ENCODE assay signal across 19 cellular contexts in genomic region chr10:662686-663465, GRCh38. TPM values are rescaled to one million over a fixed set of nuclear protein-coding genes. Genes with fewer than 3 reads are reported as not detected.
DNase-seq lines count a peak whose midpoint lies in the region; ATAC-seq and TF ChIP-seq lines count a peak whose summit lies in the region.
"Had no signal": no experiment of that assay in that cellular context is flagged by ENCODE, and none has a peak within 500 bp of the region (broad histone marks: within the 10 kb centered on the region; RNA-seq: fewer than 3 reads in every experiment).

No MANE protein-coding gene starts in this region.

- H3K4me1 Mint-ChIP-seq in progenitor cell of endocrine pancreas (ENCODE audit: low read depth), result peaks cover 35% of the 10 kb centered on the region
- H3K4me1 Mint-ChIP-seq in stimulated activated effector memory CD8-positive, alpha-beta T cell treated with anti-CD3 and anti-CD28 coated beads, Interleukin-12 subunit alpha, Interleukin-12 subunit beta, amount 100 ng/mL, for 72 hours, result peaks cover 12% of the 10 kb centered on the region

- no peak overlapping the region for H2AFZ ChIP-seq in PC-9

- CTCF ChIA-PET in PC-9 (lab: Charles Lee), result no interaction called here

- H3K9ac ChIP-seq in BLaER1 treated with 17β-estradiol and CSF1 and Interleukin-3, amounts not matched to agents 10 nM and 100 nM, result no peak overlapping the region

- H4K20me1 ChIP-seq in BLaER1 treated with 17β-estradiol and CSF1 and Interleukin-3, amounts not matched to agents 10 nM and 100 nM, result peaks cover 9 to 99% (median 84%) of the 10 kb centered on the region in 11 experiments; a peak in 19 of 22 replicates
- no peaks in the 10 kb centered on the region for H4K20me1 ChIP-seq in PC-9 (ENCODE audit: insufficient read depth)

- H3K4me1 ChIP-seq in BLaER1 treated with 17β-estradiol and CSF1 and Interleukin-3, amounts not matched to agents 10 nM and 100 nM, result peaks cover 18 to 91% (median 72%) of the 10 kb centered on the region in 10 experiments
- H3K4me1 ChIP-seq in body of pancreas (peaks cover 51% of the 10 kb centered on the region), PC-9 (replicated peaks; ENCODE audit: insufficient read depth) (no peaks in the 10 kb centered on the region)

- no peak for TF ChIP-seq CTCF in body of pancreas (IDR thresholded peaks at IDR 0.05)
- no peak for TF ChIP-seq CTCF in progenitor cell of endocrine pancreas (IDR thresholded peaks at IDR 0.05; ENCODE audit: unreplicated experiment)
- no peak for TF ChIP-seq CTCF in PC-9 (conservative IDR thresholded peaks at IDR 0.05)

- no TSS peak for BruUV-seq in PC-9 (replicated peaks; lab: Mats Ljungman, UMichigan)

- peaks cover 6% of the 10 kb centered on the region for H3F3A ChIP-seq in PC-9 (ENCODE audit: insufficient read depth, low read depth)

- H3K27ac ChIP-seq in BLaER1 treated with 17β-estradiol and CSF1 and Interleukin-3, amounts not matched to agents 10 nM and 100 nM, result no peak overlapping the region
- H3K27ac ChIP-seq in body of pancreas, result peak overlapping the region; percentile 2 to 83 (median 78)
- peak overlapping the region; percentile 91 for H3K27ac ChIP-seq in layer of hippocampus (ENCODE audit: low read depth, low read length)
- H3K27ac ChIP-seq in PC-9, result no peak overlapping the region
- H3K27ac ChIP-seq: ascending aorta had no signal

- H3K36me3 Mint-ChIP-seq in progenitor cell of endocrine pancreas (ENCODE audit: insufficient read depth), result peaks cover 3% of the 10 kb centered on the region
- H3K36me3 Mint-ChIP-seq in stimulated activated effector memory CD8-positive, alpha-beta T cell treated with anti-CD3 and anti-CD28 coated beads, Interleukin-12 subunit alpha, Interleukin-12 subunit beta, amount 100 ng/mL, for 72 hours, result no peaks in the 10 kb centered on the region
- H3K36me3 Mint-ChIP-seq: CD8-positive, alpha-beta T cell had no signal

- no peaks in the 10 kb centered on the region for H3K27me3 Mint-ChIP-seq in progenitor cell of endocrine pancreas

- H3K4me2 ChIP-seq in BLaER1 treated with 17β-estradiol and CSF1 and Interleukin-3, amounts not matched to agents 10 nM and 100 nM, result peak overlapping the region in 10 of 11 experiments; percentile 2 to 82 (median 56); a peak in 15 of 22 replicates
- no peak overlapping the region for H3K4me2 ChIP-seq in PC-9

- POLR2A ChIA-PET in PC-9 (lab: Charles Lee; ENCODE audit: unreplicated experiment), result no interaction called here

- no peaks in the 10 kb centered on the region for H3K36me3 ChIP-seq in BLaER1 treated with 17β-estradiol and CSF1 and Interleukin-3, amounts not matched to agents 10 nM and 100 nM
- no peaks in the 10 kb centered on the region for H3K36me3 ChIP-seq in body of pancreas (replicated peaks in 1 of 2; ENCODE audit: insufficient read depth in 1 of 2, low read depth in 2 of 2)
- no peaks in the 10 kb centered on the region for H3K36me3 ChIP-seq in PC-9 (ENCODE audit: low read depth)
- H3K36me3 ChIP-seq: ascending aorta had no signal

- ATAC-seq in body of pancreas, result no peak
- no peak for ATAC-seq in stimulated activated effector memory CD8-positive, alpha-beta T cell treated with anti-CD3 and anti-CD28 coated beads, Interleukin-12 subunit alpha, Interleukin-12 subunit beta, amount 100 ng/mL, for 72 hours
- ATAC-seq: CD8-positive, alpha-beta T cell; psoas muscle had no signal

- no peaks in the 10 kb centered on the region for H3K79me2 ChIP-seq in PC-9 (ENCODE audit: low read depth)

- DNase-seq in body of pancreas, result peak in 2 of 4 donors; percentile 19 to 41
- DNase-seq in progenitor cell of endocrine pancreas (ENCODE audit: low spot score, unreplicated experiment), result no peak
- DNase-seq in 8988T, result no peak
- DNase-seq in activated CD8-positive, alpha-beta memory T cell treated with anti-CD3 and anti-CD28 coated beads, Interleukin-2, amount 50 U/mL, for 4 hours, result no peak
- no peak for DNase-seq in PC-9
- DNase-seq in stimulated activated effector memory CD8-positive, alpha-beta T cell treated with anti-CD3 and anti-CD28 coated beads, Interleukin-12 subunit alpha, Interleukin-12 subunit beta, amount 100 ng/mL, for 72 hours (ENCODE audit: low spot score in 2 of 2), result no peak
- DNase-seq: activated naive CD4-positive, alpha-beta T cell treated with Interleukin-2 at 50 U/mL for 16 hours; activated T-cell treated with anti-CD3 and anti-CD28 coated beads for 4 hours; CD8-positive, alpha-beta T cell; cortex of kidney; DND-41; foreskin melanocyte; left colon; psoas muscle; stimulated activated CD4-positive, alpha-beta T cell treated with anti-CD3 and anti-CD28 coated beads, Interleukin-12 subunit alpha, Interleukin-12 subunit beta, amount 100 ng/mL, for 4 hours; stimulated activated naive CD4-positive, alpha-beta T cell had no signal

- no peaks in the 10 kb centered on the region for H3K9me3 ChIP-seq in BLaER1 treated with 17β-estradiol and CSF1 and Interleukin-3, amounts not matched to agents 10 nM and 100 nM (replicated peaks in 1 of 11)
- H3K9me3 ChIP-seq in body of pancreas, result no peaks in the 10 kb centered on the region
- H3K9me3 ChIP-seq in PC-9 (ENCODE audit: insufficient read depth, low read depth), result no peaks in the 10 kb centered on the region; the same call in 1 of the 2 replicates
- H3K9me3 ChIP-seq: ascending aorta, psoas muscle had no signal

- H3K4me3 Mint-ChIP-seq in progenitor cell of endocrine pancreas (ENCODE audit: low read depth), result no peak overlapping the region
- H3K4me3 Mint-ChIP-seq in stimulated activated effector memory CD8-positive, alpha-beta T cell treated with anti-CD3 and anti-CD28 coated beads, Interleukin-12 subunit alpha, Interleukin-12 subunit beta, amount 100 ng/mL, for 72 hours, result no peak overlapping the region
- H3K4me3 Mint-ChIP-seq: CD8-positive, alpha-beta T cell had no signal

- no peak for TF ChIP-seq POLR2A in body of pancreas (IDR thresholded peaks at IDR 0.05)

- no peak overlapping the region for H3K4me3 ChIP-seq in BLaER1 treated with 17β-estradiol and CSF1 and Interleukin-3, amounts not matched to agents 10 nM and 100 nM
- no peak overlapping the region for H3K4me3 ChIP-seq in body of pancreas
- no peak overlapping the region for H3K4me3 ChIP-seq in PC-9
- H3K4me3 ChIP-seq: ascending aorta, psoas muscle had no signal

- peaks cover 4% of the 10 kb centered on the region for H3K9me3 Mint-ChIP-seq in progenitor cell of endocrine pancreas (ENCODE audit: low read depth)
- no peaks in the 10 kb centered on the region for H3K9me3 Mint-ChIP-seq in stimulated activated effector memory CD8-positive, alpha-beta T cell treated with anti-CD3 and anti-CD28 coated beads, Interleukin-12 subunit alpha, Interleukin-12 subunit beta, amount 100 ng/mL, for 72 hours
- H3K9me3 Mint-ChIP-seq: CD8-positive, alpha-beta T cell had no signal

- intact Hi-C loops in body of pancreas (cut with DNase I), result no loop called here
- intact Hi-C loops in PC-9 (cut with micrococcal nuclease; ENCODE audit: unreplicated experiment), result no loop called here

- no peaks in the 10 kb centered on the region for H3K9me2 ChIP-seq in PC-9 (ENCODE audit: insufficient read depth)

- H3K27me3 ChIP-seq in BLaER1 treated with 17β-estradiol and CSF1 and Interleukin-3, amounts not matched to agents 10 nM and 100 nM, result peaks cover 0 to 66% (median 0%) of the 10 kb centered on the region in 11 experiments; a peak in 8 of 22 replicates
- no peaks in the 10 kb centered on the region for H3K27me3 ChIP-seq in body of pancreas
- no peaks in the 10 kb centered on the region for H3K27me3 ChIP-seq in layer of hippocampus (ENCODE audit: control insufficient read depth, insufficient read depth, low read length)
- H3K27me3 ChIP-seq in PC-9 (ENCODE audit: insufficient read depth, low read depth), result peaks cover 35% of the 10 kb centered on the region
- H3K27me3 ChIP-seq: ascending aorta had no signal

- H3K27ac Mint-ChIP-seq in progenitor cell of endocrine pancreas, result peak overlapping the region; percentile 75
- no peak overlapping the region for H3K27ac Mint-ChIP-seq in stimulated activated effector memory CD8-positive, alpha-beta T cell treated with anti-CD3 and anti-CD28 coated beads, Interleukin-12 subunit alpha, Interleukin-12 subunit beta, amount 100 ng/mL, for 72 hours
- H3K27ac Mint-ChIP-seq: CD8-positive, alpha-beta T cell had no signal

- WGBS in body of pancreas, 2 donors, result 58 to 74% methylated on average over 11 of the region's 11 CpGs

RNA-seq across cellular contexts. Expression of gene DIP2C, which starts 26.6 kb away (rescaled TPM):
- total RNA-seq in body of pancreas, result 10 to 100 TPM in 1 of 2 donors, 1 to 10 TPM in 1; 9.6 to 11.9 TPM
- 26.3 and 27.2 TPM in 2 replicates for total RNA-seq in progenitor cell of endocrine pancreas
- total RNA-seq in PC-9 (2021), result 0.83 and 1.1 TPM in 2 replicates

Comparison
In these comparisons a context has a peak if more than half of its experiments do, and no peak if none do; other contexts are left out.
1. H3K27ac ChIP-seq: peak in body of pancreas (4 of 4) and layer of hippocampus (single experiment); none in BLaER1 treated with 17β-estradiol and CSF1 and Interleukin-3, amounts not matched to agents 10 nM and 100 nM (0 of 11) and PC-9 (single experiment).